In the genomic region with DNA sequence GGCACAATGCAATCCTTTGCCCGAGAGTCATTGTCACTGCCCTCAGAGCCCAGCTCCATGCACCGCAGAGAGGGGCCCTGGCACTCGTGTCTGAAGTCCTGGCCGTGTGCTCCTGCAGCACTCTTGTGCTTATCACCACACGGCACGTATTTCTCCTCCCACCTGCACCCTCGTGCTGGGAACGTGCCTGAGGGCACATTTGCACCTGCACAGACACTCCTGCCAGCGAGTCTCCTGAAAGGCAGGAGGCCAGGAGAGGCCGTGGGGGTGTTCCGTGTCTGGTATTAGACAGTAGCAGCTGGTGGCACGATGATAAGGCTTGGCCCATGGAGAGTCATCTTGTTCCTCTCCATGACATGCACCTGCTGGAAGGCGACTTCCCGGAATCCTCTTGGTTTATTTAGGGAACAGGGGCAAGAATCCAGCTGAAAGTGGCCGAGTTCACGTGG, we compare ENCODE assay signal across 1 cellular context.
A peak's percentile ranks its signal among the peaks of the same experiment; 100 is the strongest.
TF ChIP-seq lines count a peak whose summit lies in the region.

No MANE protein-coding gene starts in this region.

TF ChIP-seq in K562, 482 proteins besides CTCF, POLR2A, EP300 and RAD21 (continued from another document and continues in another):
- TF ChIP-seq FOXM1 (IDR thresholded peaks at IDR 0.05; ENCODE audit: low read depth) = no peak
- no peak for TF ChIP-seq FOXM1 (CRISPR knock-in tag; IDR thresholded peaks at IDR 0.05; ENCODE audit: low read depth)
- TF ChIP-seq, protein P1, sequence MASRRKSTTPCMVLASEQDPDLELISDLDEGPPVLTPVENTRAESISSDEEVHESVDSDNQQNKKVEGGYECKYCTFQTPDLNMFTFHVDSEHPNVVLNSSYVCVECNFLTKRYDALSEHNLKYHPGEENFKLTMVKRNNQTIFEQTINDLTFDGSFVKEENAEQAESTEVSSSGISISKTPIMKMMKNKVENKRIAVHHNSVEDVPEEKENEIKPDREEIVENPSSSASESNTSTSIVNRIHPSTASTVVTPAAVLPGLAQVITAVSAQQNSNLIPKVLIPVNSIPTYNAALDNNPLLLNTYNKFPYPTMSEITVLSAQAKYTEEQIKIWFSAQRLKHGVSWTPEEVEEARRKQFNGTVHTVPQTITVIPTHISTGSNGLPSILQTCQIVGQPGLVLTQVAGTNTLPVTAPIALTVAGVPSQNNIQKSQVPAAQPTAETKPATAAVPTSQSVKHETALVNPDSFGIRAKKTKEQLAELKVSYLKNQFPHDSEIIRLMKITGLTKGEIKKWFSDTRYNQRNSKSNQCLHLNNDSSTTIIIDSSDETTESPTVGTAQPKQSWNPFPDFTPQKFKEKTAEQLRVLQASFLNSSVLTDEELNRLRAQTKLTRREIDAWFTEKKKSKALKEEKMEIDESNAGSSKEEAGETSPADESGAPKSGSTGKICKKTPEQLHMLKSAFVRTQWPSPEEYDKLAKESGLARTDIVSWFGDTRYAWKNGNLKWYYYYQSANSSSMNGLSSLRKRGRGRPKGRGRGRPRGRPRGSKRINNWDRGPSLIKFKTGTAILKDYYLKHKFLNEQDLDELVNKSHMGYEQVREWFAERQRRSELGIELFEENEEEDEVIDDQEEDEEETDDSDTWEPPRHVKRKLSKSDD (conservative IDR thresholded peaks at IDR 0.05; ENCODE audit: low read length) = no peak
- peak; percentile 64 to 85; a peak in 3 of 4 replicates for TF ChIP-seq TRIM24 (IDR thresholded peaks at IDR 0.05)
- TF ChIP-seq, protein P2, sequence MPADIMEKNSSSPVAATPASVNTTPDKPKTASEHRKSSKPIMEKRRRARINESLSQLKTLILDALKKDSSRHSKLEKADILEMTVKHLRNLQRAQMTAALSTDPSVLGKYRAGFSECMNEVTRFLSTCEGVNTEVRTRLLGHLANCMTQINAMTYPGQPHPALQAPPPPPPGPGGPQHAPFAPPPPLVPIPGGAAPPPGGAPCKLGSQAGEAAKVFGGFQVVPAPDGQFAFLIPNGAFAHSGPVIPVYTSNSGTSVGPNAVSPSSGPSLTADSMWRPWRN (IDR thresholded peaks at IDR 0.05; ENCODE audit: low read depth) = peak; percentile 48; the same call in 1 of the 2 replicates
- TF ChIP-seq STAG1 (CRISPR knock-in tag; IDR thresholded peaks at IDR 0.05; ENCODE audit: borderline replicate concordance) = peak; percentile 37; the same call in 1 of the 2 replicates
- peak in 1 of 2 experiments; percentile 53; a peak in 1 of 4 replicates for TF ChIP-seq MLX (CRISPR knock-in tag; conservative IDR thresholded peaks at IDR 0.05)
- no peak for TF ChIP-seq NFXL1 (CRISPR knock-in tag; IDR thresholded peaks at IDR 0.05)
- TF ChIP-seq LCOR (CRISPR knock-in tag; IDR thresholded peaks at IDR 0.05) = 0 out of 2 replicates have a peak, but pooled peaks have one; percentile 42
- peak; percentile 89 for TF ChIP-seq CBFA2T3 (IDR thresholded peaks at IDR 0.05)
- TF ChIP-seq, protein P3, sequence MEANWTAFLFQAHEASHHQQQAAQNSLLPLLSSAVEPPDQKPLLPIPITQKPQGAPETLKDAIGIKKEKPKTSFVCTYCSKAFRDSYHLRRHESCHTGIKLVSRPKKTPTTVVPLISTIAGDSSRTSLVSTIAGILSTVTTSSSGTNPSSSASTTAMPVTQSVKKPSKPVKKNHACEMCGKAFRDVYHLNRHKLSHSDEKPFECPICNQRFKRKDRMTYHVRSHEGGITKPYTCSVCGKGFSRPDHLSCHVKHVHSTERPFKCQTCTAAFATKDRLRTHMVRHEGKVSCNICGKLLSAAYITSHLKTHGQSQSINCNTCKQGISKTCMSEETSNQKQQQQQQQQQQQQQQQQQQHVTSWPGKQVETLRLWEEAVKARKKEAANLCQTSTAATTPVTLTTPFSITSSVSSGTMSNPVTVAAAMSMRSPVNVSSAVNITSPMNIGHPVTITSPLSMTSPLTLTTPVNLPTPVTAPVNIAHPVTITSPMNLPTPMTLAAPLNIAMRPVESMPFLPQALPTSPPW (CRISPR knock-in tag; IDR thresholded peaks at IDR 0.05) = 0 out of 2 replicates have a peak, but pooled peaks have one; percentile 16
- TF ChIP-seq IRF2 (CRISPR knock-in tag; IDR thresholded peaks at IDR 0.05) = 0 out of 2 replicates have a peak, but pooled peaks have one; percentile 18
- TF ChIP-seq PYGO2 (tag; IDR thresholded peaks at IDR 0.05) = no peak
- no peak for TF ChIP-seq HMG20A (CRISPR knock-in tag; conservative IDR thresholded peaks at IDR 0.05)
- TF ChIP-seq GABPB1 (CRISPR knock-in tag; IDR thresholded peaks at IDR 0.05) = 0 out of 2 replicates have a peak, but pooled peaks have one; percentile 44
- TF ChIP-seq CBFA2T2 (conservative IDR thresholded peaks at IDR 0.05) = peak; percentile 88
- TF ChIP-seq ARID1B (IDR thresholded peaks at IDR 0.05) = peak; percentile 79
- peak; percentile 76 for TF ChIP-seq SMAD4 (CRISPR knock-in tag; conservative IDR thresholded peaks at IDR 0.05)
- TF ChIP-seq L3MBTL2 (IDR thresholded peaks at IDR 0.05) = peak; percentile 83
- 0 out of 2 replicates have a peak, but pooled peaks have one; percentile 82 for TF ChIP-seq RERE (CRISPR knock-in tag; IDR thresholded peaks at IDR 0.05; ENCODE audit: borderline replicate concordance)
- peak; percentile 62; the same call in 1 of the 2 replicates for TF ChIP-seq FOXP1 (CRISPR knock-in tag; IDR thresholded peaks at IDR 0.05)
- TF ChIP-seq STAT5A (IDR thresholded peaks at IDR 0.05; ENCODE audit: borderline replicate concordance, low read length) = 0 out of 2 replicates have a peak, but pooled peaks have one; percentile 27
- peak; percentile 44; the same call in 1 of the 2 replicates for TF ChIP-seq POLR2AphosphoS5 (IDR thresholded peaks at IDR 0.05; ENCODE audit: control insufficient read depth, insufficient read depth, low read depth, low read length)
- TF ChIP-seq, protein P4, sequence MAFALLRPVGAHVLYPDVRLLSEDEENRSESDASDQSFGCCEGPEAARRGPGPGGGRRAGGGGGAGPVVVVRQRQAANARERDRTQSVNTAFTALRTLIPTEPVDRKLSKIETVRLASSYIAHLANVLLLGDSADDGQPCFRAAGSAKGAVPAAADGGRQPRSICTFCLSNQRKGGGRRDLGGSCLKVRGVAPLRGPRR (CRISPR knock-in tag; IDR thresholded peaks at IDR 0.05) = 0 out of 2 replicates have a peak, but pooled peaks have one; percentile 18
- peak; percentile 85; the same call in 1 of the 2 replicates for TF ChIP-seq TFAP4 (CRISPR knock-in tag; IDR thresholded peaks at IDR 0.05; ENCODE audit: borderline replicate concordance)
- TF ChIP-seq NCOA2 (IDR thresholded peaks at IDR 0.05; ENCODE audit: partially characterized antibody in 2 of 2) = no peak
- TF ChIP-seq, protein P5, sequence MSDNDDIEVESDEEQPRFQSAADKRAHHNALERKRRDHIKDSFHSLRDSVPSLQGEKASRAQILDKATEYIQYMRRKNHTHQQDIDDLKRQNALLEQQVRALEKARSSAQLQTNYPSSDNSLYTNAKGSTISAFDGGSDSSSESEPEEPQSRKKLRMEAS (CRISPR knock-in tag; IDR thresholded peaks at IDR 0.05) = peak; percentile 92
- peak; percentile 79 for TF ChIP-seq TEAD4 (IDR thresholded peaks at IDR 0.05; ENCODE audit: low read length)
- TF ChIP-seq TEAD4 (CRISPR knock-in tag; IDR thresholded peaks at IDR 0.05; ENCODE audit: borderline replicate concordance) = no peak
- no peak for TF ChIP-seq RBM14 (IDR thresholded peaks at IDR 0.05; ENCODE audit: borderline replicate concordance, insufficient read depth, low read depth, low read length)
- TF ChIP-seq RFX7 (CRISPR knock-in tag; IDR thresholded peaks at IDR 0.05) = no peak
- TF ChIP-seq ZNF79 (CRISPR knock-in tag; IDR thresholded peaks at IDR 0.05; ENCODE audit: low read depth) = no peak
- TF ChIP-seq ZNF511 (CRISPR knock-in tag; IDR thresholded peaks at IDR 0.05) = peak; percentile 86
- no peak for TF ChIP-seq CCNT2 (IDR thresholded peaks at IDR 0.05; ENCODE audit: borderline replicate concordance, extremely low read depth, insufficient read length, low read depth, low read length)
- TF ChIP-seq NFIC (IDR thresholded peaks at IDR 0.05) = peak; percentile 66
- TF ChIP-seq, protein P6, sequence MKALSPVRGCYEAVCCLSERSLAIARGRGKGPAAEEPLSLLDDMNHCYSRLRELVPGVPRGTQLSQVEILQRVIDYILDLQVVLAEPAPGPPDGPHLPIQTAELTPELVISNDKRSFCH (CRISPR knock-in tag; IDR thresholded peaks at IDR 0.05) = no peak
- TF ChIP-seq, protein P6 (tag; IDR thresholded peaks at IDR 0.05) = no peak
- no peak for TF ChIP-seq PHF20 (IDR thresholded peaks at IDR 0.05; ENCODE audit: partially characterized antibody)
- 0 out of 2 replicates have a peak, but pooled peaks have one; percentile 24 for TF ChIP-seq SOX6 (IDR thresholded peaks at IDR 0.05)
- TF ChIP-seq SMARCA4 (IDR thresholded peaks at IDR 0.05) = peak; percentile 37; the same call in 1 of the 2 replicates
- TF ChIP-seq HDAC2 (IDR thresholded peaks at IDR 0.05) = no peak
- TF ChIP-seq TCF3 (CRISPR knock-in tag; IDR thresholded peaks at IDR 0.05) = peak; percentile 94
- no peak for TF ChIP-seq ARHGAP35 (IDR thresholded peaks at IDR 0.05; ENCODE audit: partially characterized antibody)
- peak; percentile 51; the same call in 1 of the 2 replicates for TF ChIP-seq ZNF431 (CRISPR knock-in tag; IDR thresholded peaks at IDR 0.05)
- no peak for TF ChIP-seq BACH1 (tag; IDR thresholded peaks at IDR 0.05)
- 0 out of 2 replicates have a peak, but pooled peaks have one; percentile 20 for TF ChIP-seq MTA3 (IDR thresholded peaks at IDR 0.05; ENCODE audit: borderline replicate concordance)
- no peak for TF ChIP-seq MECOM (CRISPR knock-in tag; IDR thresholded peaks at IDR 0.05)
- no peak for TF ChIP-seq HNRNPL (IDR thresholded peaks at IDR 0.05; ENCODE audit: low read depth, low read length)
- peak; percentile 74 for TF ChIP-seq TAL1 (IDR thresholded peaks at IDR 0.05)
- TF ChIP-seq DMBX1 (CRISPR knock-in tag; IDR thresholded peaks at IDR 0.05; ENCODE audit: borderline replicate concordance) = 0 out of 2 replicates have a peak, but pooled peaks have one; percentile 50
- TF ChIP-seq TOE1 (IDR thresholded peaks at IDR 0.05; ENCODE audit: borderline replicate concordance) = no peak
- 0 out of 2 replicates have a peak, but pooled peaks have one; percentile 78 for TF ChIP-seq TOE1 (CRISPR knock-in tag; IDR thresholded peaks at IDR 0.05; ENCODE audit: borderline replicate concordance, low read depth)
- TF ChIP-seq CREM (IDR thresholded peaks at IDR 0.05; ENCODE audit: low read depth) = no peak
- no peak for TF ChIP-seq TCF7 (IDR thresholded peaks at IDR 0.05; ENCODE audit: borderline replicate concordance)
- TF ChIP-seq BDP1 (IDR thresholded peaks at IDR 0.05; ENCODE audit: insufficient read depth, insufficient read length) = no peak
